In genomic region chr18:8051388-8051787, GRCh38 we compare ENCODE assay signal across 13 cellular contexts.
"Had no signal": no experiment of that assay in that cellular context is flagged by ENCODE, and none has a peak within 500 bp of the region (broad histone marks: within the 10 kb centered on the region; RNA-seq: fewer than 3 reads in every experiment).

No MANE protein-coding gene starts in this region.

- H3K9me3 Mint-ChIP-seq: activated CD8-positive, alpha-beta T cell treated with anti-CD3 and anti-CD28 coated beads for 36 hours; activated naive CD4-positive, alpha-beta T cell treated with anti-CD3 and anti-CD28 coated beads, Interleukin-2, amount 10 ng/mL, durations not matched to agents 7 days and 5 days; activated T-helper 2 cell treated with anti-CD3 and anti-CD28 coated beads, Interferon-gamma antibody, Interleukin-2, Interleukin-4, amounts not matched to agents 10 μg/mL and 5 μg/mL and 100 μg/mL, durations not matched to agents 14 hours and 24 hours and 36 hours had no signal

- DNase-seq: activated CD8-positive, alpha-beta memory T cell treated with anti-CD3 and anti-CD28 coated beads, Interleukin-2, amount 50 U/mL, for 4 hours; activated naive CD4-positive, alpha-beta T cell treated with anti-CD3 and anti-CD28 coated beads, Interleukin-2, amount 10 ng/mL, durations not matched to agents 7 days and 5 days; body of pancreas; cerebellar nuclear complex; left ventricle myocardium superior; mesendoderm; sigmoid colon; stimulated activated CD4-positive, alpha-beta T cell treated with anti-CD3 and anti-CD28 coated beads, Interleukin-2, amount 100 ng/mL, for 48 hours; stimulated activated naive CD4-positive, alpha-beta T cell treated with Interleukin-2 at 50 U/mL for 16 hours; upper lobe of right lung had no signal

- H3K4me1 ChIP-seq: upper lobe of right lung had no signal

- H3K27ac Mint-ChIP-seq: activated CD8-positive, alpha-beta T cell treated with anti-CD3 and anti-CD28 coated beads for 36 hours; activated naive CD4-positive, alpha-beta T cell treated with anti-CD3 and anti-CD28 coated beads, Interleukin-2, amount 10 ng/mL, durations not matched to agents 7 days and 5 days; activated T-helper 2 cell treated with anti-CD3 and anti-CD28 coated beads, Interferon-gamma antibody, Interleukin-2, Interleukin-4, amounts not matched to agents 10 μg/mL and 5 μg/mL and 100 μg/mL, durations not matched to agents 14 hours and 24 hours and 36 hours had no signal

- ATAC-seq: body of pancreas had no signal

- H3K4me3 ChIP-seq: body of pancreas, hepatocyte, sigmoid colon, upper lobe of right lung had no signal

- H3K27me3 ChIP-seq: body of pancreas, hepatocyte, sigmoid colon, upper lobe of right lung had no signal

- H3K9me3 ChIP-seq: body of pancreas, sigmoid colon, upper lobe of right lung had no signal

- H3K4me3 Mint-ChIP-seq: activated CD8-positive, alpha-beta T cell treated with anti-CD3 and anti-CD28 coated beads for 36 hours; activated naive CD4-positive, alpha-beta T cell treated with anti-CD3 and anti-CD28 coated beads, Interleukin-2, amount 10 ng/mL, durations not matched to agents 7 days and 5 days had no signal

- H3K4me2 ChIP-seq: hepatocyte had no signal

- H2AFZ ChIP-seq: hepatocyte had no signal

- H3K36me3 ChIP-seq: sigmoid colon, upper lobe of right lung had no signal

- H3K27me3 Mint-ChIP-seq: activated CD8-positive, alpha-beta T cell treated with anti-CD3 and anti-CD28 coated beads for 36 hours; activated naive CD4-positive, alpha-beta T cell treated with anti-CD3 and anti-CD28 coated beads, Interleukin-2, amount 10 ng/mL, durations not matched to agents 7 days and 5 days had no signal

- H3K79me2 ChIP-seq: hepatocyte had no signal

- H3K36me3 Mint-ChIP-seq: activated naive CD4-positive, alpha-beta T cell treated with anti-CD3 and anti-CD28 coated beads, Interleukin-2, amount 10 ng/mL, durations not matched to agents 7 days and 5 days had no signal

- H3K27ac ChIP-seq: body of pancreas, hepatocyte, sigmoid colon, upper lobe of right lung had no signal
